ENCODE assay signal across 1 cellular context in the genomic region with DNA sequence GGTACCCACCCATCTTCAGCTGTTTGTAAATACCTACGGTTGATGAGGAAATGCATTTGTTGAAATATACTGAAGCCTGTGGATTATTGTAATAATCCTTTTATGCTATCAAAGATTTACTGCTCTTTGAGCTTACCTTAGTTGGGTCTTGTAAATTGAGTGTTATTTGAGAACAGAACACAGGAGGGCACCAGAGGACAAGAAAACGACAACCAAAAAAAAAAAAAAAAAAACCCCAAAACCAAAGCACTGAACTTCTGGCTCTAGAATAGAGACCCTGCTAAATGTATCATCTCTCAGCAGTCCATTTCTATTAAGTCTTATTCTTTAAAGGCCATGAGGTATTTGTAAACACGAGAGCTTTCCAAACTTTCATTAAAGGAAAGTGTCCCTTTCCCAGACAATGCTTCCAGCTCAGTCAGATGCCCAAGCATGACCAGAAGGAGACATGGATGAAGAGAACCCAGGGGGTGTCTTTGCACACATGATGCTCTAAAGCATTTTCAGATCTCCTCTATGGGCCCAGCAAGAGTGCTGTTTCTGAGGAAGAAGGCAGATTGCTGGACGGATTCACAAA.
TF ChIP-seq lines count a peak whose summit lies in the region.

No MANE protein-coding gene starts in this region.

TF ChIP-seq in HCT116, 20 proteins besides CTCF, POLR2A, EP300 and RAD21 (continued from another document):
- no peak for TF ChIP-seq REST (IDR thresholded peaks at IDR 0.05; ENCODE audit: low read depth)
- no peak for TF ChIP-seq FOSL1 (IDR thresholded peaks at IDR 0.05; ENCODE audit: low read depth)
